12 cellular contexts compared by ENCODE assay signal in genomic region chr15:49370782-49371181, GRCh38. TPM values are rescaled to one million over a fixed set of nuclear protein-coding genes. Genes with fewer than 3 reads are reported as not detected.
DNase-seq lines count a peak whose midpoint lies in the region; ATAC-seq and TF ChIP-seq lines count a peak whose summit lies in the region.
"Had no signal": no experiment of that assay in that cellular context is flagged by ENCODE, and none has a peak within 500 bp of the region (broad histone marks: within the 10 kb centered on the region; RNA-seq: fewer than 3 reads in every experiment).

No MANE protein-coding gene starts in this region.

- no peaks in the 10 kb centered on the region for H3K79me2 ChIP-seq in SK-N-SH (ENCODE audit: insufficient read depth)

- H3F3A ChIP-seq in SK-N-SH (replicated peaks; ENCODE audit: insufficient read depth): no peaks in the 10 kb centered on the region

- H3K27ac ChIP-seq in SK-N-SH (ENCODE audit: low read depth in 2 of 2, low read length in 1 of 2): no peak overlapping the region
- H3K27ac ChIP-seq in colonic mucosa: no peak overlapping the region
- H3K27ac ChIP-seq: left lung had no signal

- peak; percentile 13 to 48 for DNase-seq in AML-193 (lab: John Stamatoyannopoulos, UW)
- peak; percentile 47 for DNase-seq in HFFc6
- DNase-seq in SK-N-SH: no peak
- peak; percentile 51 for DNase-seq in fibroblast of villous mesenchyme (ENCODE audit: low read depth)
- DNase-seq in HuH-7.5 (ENCODE audit: low spot score): no peak
- no peak for DNase-seq in kidney glomerular epithelial cell (lab: John Stamatoyannopoulos, UW)
- DNase-seq in colonic mucosa: no peak
- DNase-seq: activated CD4-positive, alpha-beta T cell treated with anti-CD3 and anti-CD28 coated beads for 48 hours; activated naive CD4-positive, alpha-beta T cell treated with anti-CD3 and anti-CD28 coated beads, Interleukin-2, amount 50 U/mL, for 16 hours; left lung had no signal

- H3K27me3 Mint-ChIP-seq in HFFc6 (ENCODE audit: insufficient read depth): no peaks in the 10 kb centered on the region

- H3K36me3 ChIP-seq in SK-N-SH (replicated peaks in 1 of 2; ENCODE audit: control insufficient read depth in 1 of 2, insufficient read depth in 2 of 2, low read length in 1 of 2) (no peaks in the 10 kb centered on the region), colonic mucosa (no peaks in the 10 kb centered on the region)
- H3K36me3 ChIP-seq: left lung had no signal

- H3K9me2 ChIP-seq in SK-N-SH: no peaks in the 10 kb centered on the region; the same call in 1 of the 2 replicates

- no peaks in the 10 kb centered on the region for H3K9me3 ChIP-seq in SK-N-SH
- H3K9me3 ChIP-seq in colonic mucosa: no peaks in the 10 kb centered on the region

- 84% methylated on average over 1 of the region's 1 CpG for WGBS in SK-N-SH (ENCODE audit: low lambda C conversion rate)

- H3K9me3 Mint-ChIP-seq in HFFc6: no peaks in the 10 kb centered on the region

- no peak for ATAC-seq in HG02678 (IDR thresholded peaks at IDR 0.05; ENCODE audit: unreplicated experiment)
- ATAC-seq: left lung had no signal

- no peak overlapping the region for H3K4me3 Mint-ChIP-seq in HFFc6

- H3K9ac ChIP-seq in SK-N-SH (no peak overlapping the region), colonic mucosa (ENCODE audit: low read depth in 2 of 2, low read length in 2 of 2) (no peak overlapping the region)

- H3K4me3 ChIP-seq in SK-N-SH (ENCODE audit: low read depth in 2 of 2, low read length in 1 of 2) (no peak overlapping the region), fibroblast of villous mesenchyme (ENCODE audit: low read depth, low read length) (no peak overlapping the region), colonic mucosa (no peak overlapping the region)
- H3K4me3 ChIP-seq: left lung had no signal

- H3K4me1 ChIP-seq in SK-N-SH (ENCODE audit: control insufficient read depth in 1 of 2, insufficient read depth in 2 of 2, low read depth in 1 of 2, low read length in 1 of 2) (no peaks in the 10 kb centered on the region), colonic mucosa (no peaks in the 10 kb centered on the region)
- H3K4me1 ChIP-seq: left lung had no signal

- H2AFZ ChIP-seq in SK-N-SH (ENCODE audit: low read depth): no peak overlapping the region

- TF ChIP-seq RAD21 in SK-N-SH (IDR thresholded peaks at IDR 0.05; ENCODE audit: low read length): peak; percentile 64

- H3K27me3 ChIP-seq in SK-N-SH (ENCODE audit: insufficient read depth) (no peaks in the 10 kb centered on the region), colonic mucosa (no peaks in the 10 kb centered on the region)
- H3K27me3 ChIP-seq: left lung had no signal

- intact Hi-C loops in colonic mucosa (cut with DNase I): no loop called here

- peaks cover 4% of the 10 kb centered on the region; the same call in 1 of the 2 replicates for H3K36me3 Mint-ChIP-seq in HFFc6 (ENCODE audit: low read depth)

- TF ChIP-seq EP300 in SK-N-SH (IDR thresholded peaks at IDR 0.05; ENCODE audit: borderline replicate concordance in 1 of 2, low read depth in 1 of 2, low read length in 1 of 2): no peak

- POLR2A ChIA-PET in SK-N-SH (lab: Yijun Ruan, JAX): no interaction called here

- H3K4me1 Mint-ChIP-seq in HFFc6 (ENCODE audit: low read depth): no peaks in the 10 kb centered on the region

- peak; percentile 73 for TF ChIP-seq CTCF in HFFc6 (IDR thresholded peaks at IDR 0.05)
- peak; percentile 53 for TF ChIP-seq CTCF in SK-N-SH (IDR thresholded peaks at IDR 0.05)
- TF ChIP-seq CTCF in fibroblast of villous mesenchyme (IDR thresholded peaks at IDR 0.05; ENCODE audit: insufficient read depth, low read depth, low read length): peak; percentile 44
- no peak for TF ChIP-seq CTCF in colonic mucosa (IDR thresholded peaks at IDR 0.05)

- no peaks in the 10 kb centered on the region for H4K20me1 ChIP-seq in SK-N-SH (ENCODE audit: insufficient read depth)

- H3K4me2 ChIP-seq in SK-N-SH: no peak overlapping the region

- CTCF ChIA-PET in SK-N-SH (lab: Yijun Ruan, JAX): interaction anchor here (0.7 to 2.4 kb wide), 5 partner anchors 8 to 632 kb away, joined by 3 to 11 read pairs (median 3); no protein-coding TSS in a partner anchor

- no peak overlapping the region for H3K27ac Mint-ChIP-seq in HFFc6

TF ChIP-seq in SK-N-SH, 30 proteins besides CTCF, POLR2A, EP300 and RAD21:
- TF ChIP-seq USF2 (IDR thresholded peaks at IDR 0.05; ENCODE audit: borderline replicate concordance, low read depth, low read length): no peak
- peak; percentile 42 for TF ChIP-seq SMC3 (IDR thresholded peaks at IDR 0.05; ENCODE audit: low read depth, low read length)
- no peak for TF ChIP-seq SIN3A (IDR thresholded peaks at IDR 0.05; ENCODE audit: borderline replicate concordance, low read depth, low read length)
- no peak for TF ChIP-seq PBX3 (IDR thresholded peaks at IDR 0.05)
- TF ChIP-seq RCOR1 (IDR thresholded peaks at IDR 0.05; ENCODE audit: low read length): no peak
- no peak for TF ChIP-seq IRF3 (IDR thresholded peaks at IDR 0.05; ENCODE audit: low read depth, low read length)
- TF ChIP-seq RXRA (IDR thresholded peaks at IDR 0.05; ENCODE audit: borderline replicate concordance, low read depth): no peak

RNA-seq across cellular contexts. Expression of gene FGF7, which starts 52.3 kb away (rescaled TPM):
- 10 to 100 TPM; 12.1 to 59.8 (median 52.2) TPM for total RNA-seq in HFFc6 (2021; fragmentation: NEBNext Ultra II Directional; extraction: Animal tissue kit (Norgen Biotek cat#: 25700))
- polyA plus RNA-seq in SK-N-SH (2012; rRNA removed): 0.23 and 0.25 TPM in 2 replicates
- 0.47 and 0.51 TPM in 2 replicates for polyA plus RNA-seq in SK-N-SH (2012; cell fraction: cytosol; rRNA removed)
- polyA plus RNA-seq in SK-N-SH (2012; cell fraction: nucleus; rRNA removed): 0.05 and 0.17 TPM in 2 replicates
- total RNA-seq in fibroblast of villous mesenchyme (75.7 and 369 TPM in 2 replicates), colonic mucosa (10 to 100 TPM in 1 of 2 donors, 1 to 10 TPM in 1; 3.7 to 13.3 TPM)
- total RNA-seq: pulmonary artery endothelial cell had no signal

Comparison
In these comparisons a context has a peak if more than half of its experiments do, and no peak if none do; other contexts are left out.
1. DNase-seq: peak in AML-193 (2 of 2), HFFc6 (single experiment) and fibroblast of villous mesenchyme (single experiment); none in SK-N-SH (single experiment), HuH-7.5 (single experiment), kidney glomerular epithelial cell (single experiment) and colonic mucosa (single experiment).